In the genomic region with DNA sequence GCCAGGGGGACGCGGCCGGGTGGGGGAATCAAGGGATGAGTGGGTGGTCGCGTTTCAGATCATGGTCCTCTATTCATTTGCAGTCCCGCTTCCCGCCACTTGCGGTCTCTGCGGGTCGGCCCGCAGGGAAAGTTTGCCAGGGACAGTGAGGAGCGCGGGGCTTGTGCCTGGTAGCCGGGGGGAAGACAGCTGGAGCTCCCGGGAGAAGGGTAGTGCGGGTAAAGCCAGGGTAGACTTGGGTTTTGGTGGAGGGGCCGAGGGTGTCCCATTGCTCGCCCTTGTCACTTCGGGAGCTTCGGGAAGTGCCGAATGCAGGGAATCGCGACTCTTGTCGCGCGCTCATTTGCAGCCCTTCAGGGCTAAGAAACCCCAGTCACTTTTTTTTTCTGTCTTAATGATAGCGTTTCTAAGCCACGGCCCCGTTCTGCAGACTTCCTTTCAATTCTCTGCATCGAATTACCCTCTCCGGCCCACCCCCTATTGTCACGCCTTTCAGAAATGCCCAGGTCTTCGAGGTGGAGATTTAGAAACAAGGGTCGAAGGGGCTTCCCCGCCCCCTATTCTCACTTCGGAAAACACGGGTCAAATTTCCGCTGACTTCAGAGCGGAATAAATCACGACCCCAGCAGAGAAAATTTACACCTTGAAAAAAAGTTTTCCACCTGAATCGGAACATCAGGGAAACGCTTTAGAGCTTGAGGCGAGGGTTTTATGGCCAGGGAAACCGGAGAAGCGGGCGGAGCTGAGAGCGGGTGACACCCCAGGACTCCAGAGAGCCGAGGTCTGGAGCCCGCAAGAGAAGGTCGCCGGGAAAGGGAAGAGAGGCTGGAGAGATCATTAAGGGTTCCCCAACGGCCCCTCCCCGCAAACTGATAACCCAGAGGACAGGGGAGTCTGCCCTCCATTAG, we compare ENCODE assay signal across 8 cellular contexts. TPM values are rescaled to one million over a fixed set of nuclear protein-coding genes. Genes with fewer than 3 reads are reported as not detected.
DNase-seq lines count a peak whose midpoint lies in the region; ATAC-seq, FAIRE-seq and TF ChIP-seq lines count a peak whose summit lies in the region.

No MANE protein-coding gene starts in this region.

- H3K27me3 ChIP-seq in SU-DHL-6 (ENCODE audit: low read length) (0 out of 2 replicates have a peak, but pooled peaks cover 3% of the 10 kb centered on the region), small intestine (ENCODE audit: control insufficient read depth in 2 of 2, insufficient read depth in 2 of 2, low read length in 2 of 2) (peaks cover 6 to 24% of the 10 kb centered on the region in 2 donors)

- WGBS in small intestine, 3 donors, result 2 to 3% (median 3%) methylated on average over 51 to 53 of the region's 53 CpGs

- no peak overlapping the region for H2AFZ ChIP-seq in SU-DHL-6 (ENCODE audit: low read depth, low read length, severe bottlenecking)

- ATAC-seq in GM19023 (IDR thresholded peaks at IDR 0.05; ENCODE audit: unreplicated experiment) (peak; percentile 2), left ventricle myocardium superior (peak; percentile 44), HG03457 (IDR thresholded peaks at IDR 0.05; ENCODE audit: unreplicated experiment) (no peak)

- no peaks in the 10 kb centered on the region for H3K79me2 ChIP-seq in SU-DHL-6 (ENCODE audit: insufficient read depth, low read length)

- peak; percentile 34 for DNase-seq in left ventricle myocardium superior
- peak; percentile 26 for DNase-seq in small intestine
- no peak for DNase-seq in NCI-H2029 (lab: John Stamatoyannopoulos, UW)
- DNase-seq in putamen (ENCODE audit: low spot score), result no peak
- DNase-seq in NOMO-1 (lab: John Stamatoyannopoulos, UW; ENCODE audit: unreplicated experiment in 2 of 2), result no peak

- TF ChIP-seq CTCF in SU-DHL-6 (IDR thresholded peaks at IDR 0.05; ENCODE audit: insufficient read depth, low read length, poor library complexity, severe bottlenecking), result no peak

- H3K9me3 ChIP-seq in SU-DHL-6 (ENCODE audit: insufficient read depth, low read length) (no peaks in the 10 kb centered on the region), small intestine (ENCODE audit: control insufficient read depth, low read depth) (no peaks in the 10 kb centered on the region)

- H3K27ac ChIP-seq in SU-DHL-6 (ENCODE audit: low read depth, low read length), result no peak overlapping the region
- H3K27ac ChIP-seq in small intestine (ENCODE audit: low read depth in 1 of 2, low read length in 1 of 2), result no peak overlapping the region

- peaks cover 0 to 3% of the 10 kb centered on the region in 2 donors for H3K4me1 ChIP-seq in small intestine (ENCODE audit: control insufficient read depth in 2 of 2, insufficient read depth in 1 of 2, low read depth in 1 of 2, low read length in 1 of 2)

- H4K20me1 ChIP-seq in SU-DHL-6 (ENCODE audit: low read depth, low read length), result no peaks in the 10 kb centered on the region

- no peak overlapping the region for H3K9ac ChIP-seq in SU-DHL-6 (ENCODE audit: low read length)

- no peaks in the 10 kb centered on the region for H3F3A ChIP-seq in SU-DHL-6 (ENCODE audit: insufficient read depth)

- H3K36me3 ChIP-seq in SU-DHL-6 (ENCODE audit: low read length) (no peaks in the 10 kb centered on the region), small intestine (ENCODE audit: control insufficient read depth in 2 of 2, insufficient read depth in 2 of 2, low read length in 2 of 2) (no peaks in the 10 kb centered on the region)

- intact Hi-C loops in left ventricle myocardium superior (cut with micrococcal nuclease), result no loop called here

- peak overlapping the region; percentile 60 for H3K4me2 ChIP-seq in SU-DHL-6 (ENCODE audit: low read depth, low read length, poor library complexity, severe bottlenecking)

- H3K9me2 ChIP-seq in SU-DHL-6 (replicated peaks; ENCODE audit: insufficient read depth, low read length), result no peaks in the 10 kb centered on the region

- no peak for FAIRE-seq in small intestine (lab: Jason Lieb, UNC)

- peak overlapping the region; percentile 53 for H3K4me3 ChIP-seq in SU-DHL-6 (ENCODE audit: insufficient read depth, low read length, poor library complexity, severe bottlenecking)
- peak overlapping the region in 1 of 2 donors; percentile 54 for H3K4me3 ChIP-seq in small intestine (ENCODE audit: low read depth in 1 of 2, low read length in 2 of 2)

RNA-seq across cellular contexts. Expression of gene SHISA3, which starts 1.4 kb away (rescaled TPM):
- total RNA-seq in left ventricle myocardium superior, result 5.4 TPM
- 10 to 100 TPM in 1 of 3 donors, under 1 TPM in 2; 0.45 to 12.8 (median 0.54) TPM for polyA plus RNA-seq in small intestine

Comparison
In these comparisons a context has a peak if more than half of its experiments do, and no peak if none do; other contexts are left out.
1. DNase-seq: peak in left ventricle myocardium superior (single experiment) and small intestine (single experiment); none in NCI-H2029 (single experiment), putamen (single experiment) and NOMO-1 (0 of 2).